ENCODE assay signal across 1 cellular context in genomic region chrX:275476-275966, GRCh38.
TF ChIP-seq lines count a peak whose summit lies in the region.

No MANE protein-coding gene starts in this region.

TF ChIP-seq in HepG2, 621 proteins besides CTCF, POLR2A, EP300 and RAD21 (continues in another document):
- TF ChIP-seq MYNN (CRISPR knock-in tag; IDR thresholded peaks at IDR 0.05; ENCODE audit: low read depth) = no peak
- TF ChIP-seq ZNF724P (CRISPR knock-in tag; IDR thresholded peaks at IDR 0.05; ENCODE audit: borderline replicate concordance) = peak; percentile 25; the same call in 1 of the 2 replicates
- TF ChIP-seq DBP (CRISPR knock-in tag; IDR thresholded peaks at IDR 0.05; ENCODE audit: not compliant biosample characterization) = no peak
- TF ChIP-seq ZMYM2 (CRISPR knock-in tag; IDR thresholded peaks at IDR 0.05) = no peak
- TF ChIP-seq ELF4 (CRISPR knock-in tag; IDR thresholded peaks at IDR 0.05; ENCODE audit: borderline replicate concordance) = no peak
- TF ChIP-seq THAP8 (CRISPR knock-in tag; IDR thresholded peaks at IDR 0.05; ENCODE audit: borderline replicate concordance) = no peak
- TF ChIP-seq CCDC6 (CRISPR knock-in tag; IDR thresholded peaks at IDR 0.05) = no peak
- no peak for TF ChIP-seq PCBP1 (IDR thresholded peaks at IDR 0.05; ENCODE audit: borderline replicate concordance, low read depth, low read length)
- peak; percentile 16; the same call in 1 of the 2 replicates for TF ChIP-seq MXD1 (CRISPR knock-in tag; IDR thresholded peaks at IDR 0.05)
- no peak for TF ChIP-seq CENPX (CRISPR knock-in tag; IDR thresholded peaks at IDR 0.05)
- TF ChIP-seq ZC3H4 (CRISPR knock-in tag; IDR thresholded peaks at IDR 0.05; ENCODE audit: borderline replicate concordance) = no peak
- TF ChIP-seq RBM39 (IDR thresholded peaks at IDR 0.05; ENCODE audit: low read depth, low read length, poor library complexity, severe bottlenecking) = peak; percentile 22
- no peak for TF ChIP-seq ATF2 (CRISPR knock-in tag; IDR thresholded peaks at IDR 0.05)
- no peak for TF ChIP-seq TFE3 (CRISPR knock-in tag; IDR thresholded peaks at IDR 0.05)
- TF ChIP-seq ZNF207 (IDR thresholded peaks at IDR 0.05; ENCODE audit: borderline replicate concordance) = no peak
- TF ChIP-seq HIC2 (CRISPR knock-in tag; IDR thresholded peaks at IDR 0.05; ENCODE audit: low read depth) = no peak
- TF ChIP-seq NR3C1 (CRISPR knock-in tag; IDR thresholded peaks at IDR 0.05) = no peak
- no peak for TF ChIP-seq SOX13 (IDR thresholded peaks at IDR 0.05)
- TF ChIP-seq SOX13 (CRISPR knock-in tag; conservative IDR thresholded peaks at IDR 0.05 in 1 of 2, IDR thresholded peaks at IDR 0.05 in 1 of 2) = no peak
- TF ChIP-seq YEATS2 (CRISPR knock-in tag; IDR thresholded peaks at IDR 0.05; ENCODE audit: borderline replicate concordance) = no peak
- no peak for TF ChIP-seq CREB1 (IDR thresholded peaks at IDR 0.05)
- no peak for TF ChIP-seq CREB1 (CRISPR knock-in tag; IDR thresholded peaks at IDR 0.05)
- no peak for TF ChIP-seq HDAC6 (IDR thresholded peaks at IDR 0.05; ENCODE audit: low read depth, low read length)
- peak; percentile 13; the same call in 1 of the 2 replicates for TF ChIP-seq UBTF (CRISPR knock-in tag; IDR thresholded peaks at IDR 0.05)
- 0 out of 2 replicates have a peak, but pooled peaks have one; percentile 25 for TF ChIP-seq ZNF788 (CRISPR knock-in tag; IDR thresholded peaks at IDR 0.05; ENCODE audit: borderline replicate concordance)
- no peak for TF ChIP-seq PBX3 (CRISPR knock-in tag; IDR thresholded peaks at IDR 0.05; ENCODE audit: borderline replicate concordance)
- no peak for TF ChIP-seq ZNF10 (CRISPR knock-in tag; IDR thresholded peaks at IDR 0.05; ENCODE audit: borderline replicate concordance, low read depth)
- peak; percentile 33; the same call in 1 of the 2 replicates for TF ChIP-seq KAT7 (CRISPR knock-in tag; IDR thresholded peaks at IDR 0.05; ENCODE audit: borderline replicate concordance)
- no peak for TF ChIP-seq ZNF282 (IDR thresholded peaks at IDR 0.05; ENCODE audit: partially characterized antibody)
- 0 out of 2 replicates have a peak, but pooled peaks have one; percentile 31 for TF ChIP-seq ZNF704 (CRISPR knock-in tag; IDR thresholded peaks at IDR 0.05; ENCODE audit: borderline replicate concordance)
- no peak for TF ChIP-seq NCOR1 (IDR thresholded peaks at IDR 0.05; ENCODE audit: borderline replicate concordance, low read length)
- TF ChIP-seq EHMT2 (IDR thresholded peaks at IDR 0.05; ENCODE audit: borderline replicate concordance, low read depth, low read length) = no peak
- no peak for TF ChIP-seq GATA4 (IDR thresholded peaks at IDR 0.05; ENCODE audit: borderline replicate concordance, low read depth)
- TF ChIP-seq KMT2B (CRISPR knock-in tag; IDR thresholded peaks at IDR 0.05) = no peak
- no peak for TF ChIP-seq PHF20 (CRISPR knock-in tag; IDR thresholded peaks at IDR 0.05)
- no peak for TF ChIP-seq ZNF564 (CRISPR knock-in tag; IDR thresholded peaks at IDR 0.05)
- TF ChIP-seq CERS6 (CRISPR knock-in tag; IDR thresholded peaks at IDR 0.05) = no peak
- TF ChIP-seq PHF21A (CRISPR knock-in tag; IDR thresholded peaks at IDR 0.05) = no peak
- no peak for TF ChIP-seq ZNF609 (CRISPR knock-in tag; IDR thresholded peaks at IDR 0.05; ENCODE audit: borderline replicate concordance)
- TF ChIP-seq CEBPB (IDR thresholded peaks at IDR 0.05; ENCODE audit: borderline replicate concordance, low read depth, low read length) = no peak
- no peak for TF ChIP-seq ZNF354B (CRISPR knock-in tag; IDR thresholded peaks at IDR 0.05)
- TF ChIP-seq ZNF768 (CRISPR knock-in tag; IDR thresholded peaks at IDR 0.05) = no peak
